ENCODE assay signal across 1 cellular context in the genomic region with DNA sequence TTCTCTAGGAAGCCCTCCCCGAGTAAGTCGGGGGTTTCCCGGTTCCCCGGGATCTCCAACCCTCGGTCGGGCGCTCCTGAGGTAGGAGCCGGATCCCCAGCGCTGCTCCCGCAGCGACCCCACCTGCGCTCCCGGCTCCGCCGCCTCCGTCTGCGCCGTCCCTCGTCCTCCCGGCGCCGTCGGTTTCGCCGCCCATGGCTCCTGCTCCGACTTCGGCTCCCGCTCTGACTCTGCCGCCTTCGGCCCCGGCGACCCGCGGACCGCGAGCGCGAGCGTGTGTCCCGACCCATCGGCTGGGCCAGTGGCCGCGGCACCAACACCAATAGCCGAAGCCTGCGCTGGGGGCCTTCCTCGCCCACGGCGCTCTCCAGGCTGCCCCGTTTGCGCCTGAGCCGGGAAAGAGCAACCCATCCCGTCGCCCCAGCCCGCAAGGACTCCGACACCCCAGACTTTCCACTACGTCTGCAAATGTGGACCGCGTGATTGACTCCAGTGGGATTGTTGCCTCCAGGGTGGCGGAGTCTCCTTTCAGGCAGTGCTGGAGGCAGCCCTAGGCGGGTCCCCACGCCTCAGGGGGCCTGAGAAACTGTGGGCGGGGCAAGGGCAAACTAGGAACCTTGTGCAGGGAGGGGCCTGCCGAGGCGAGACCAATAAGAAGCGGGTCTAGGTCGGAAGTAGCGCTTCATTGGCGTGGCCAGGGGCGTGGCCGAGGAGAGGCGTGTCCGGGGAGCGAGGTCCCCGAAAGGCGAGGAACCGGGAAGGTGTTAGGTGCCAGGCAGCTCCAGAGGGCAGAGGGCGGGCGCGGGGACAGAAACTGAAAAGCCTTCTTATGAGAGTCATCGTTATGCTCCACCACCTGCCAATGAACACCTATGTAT.
TF ChIP-seq lines count a peak whose summit lies in the region.

Gene CACTIN, minus strand, starts transcription at position 318 of the 878 bp plus-strand sequence. Its CDS starts 28 bp downstream, at position 290.

TF ChIP-seq in HepG2, 621 proteins besides CTCF, POLR2A, EP300 and RAD21 (continued from another document and continues in another):
- TF ChIP-seq NFYB (CRISPR knock-in tag; IDR thresholded peaks at IDR 0.05) (peak; percentile 84), YY1 (IDR thresholded peaks at IDR 0.05; ENCODE audit: insufficient read depth, insufficient replicate concordance, low read depth, low read length) (peak; percentile 48), THAP9 (CRISPR knock-in tag; IDR thresholded peaks at IDR 0.05; ENCODE audit: borderline replicate concordance) (peak; percentile 93; the same call in 1 of the 2 replicates), ZNF614 (CRISPR knock-in tag; IDR thresholded peaks at IDR 0.05; ENCODE audit: borderline replicate concordance) (peak; percentile 76; the same call in 1 of the 2 replicates), SMC3 (IDR thresholded peaks at IDR 0.05; ENCODE audit: low read length) (no peak), HNRNPLL (IDR thresholded peaks at IDR 0.05; ENCODE audit: low read depth, low read length, poor library complexity, severe bottlenecking) (peak; percentile 78), ZNF776 (CRISPR knock-in tag; IDR thresholded peaks at IDR 0.05) (peak; percentile 23; the same call in 1 of the 2 replicates), ZNF17 (CRISPR knock-in tag; IDR thresholded peaks at IDR 0.05) (no peak; the same call in 1 of the 2 replicates), NCOR1 (IDR thresholded peaks at IDR 0.05; ENCODE audit: borderline replicate concordance, low read length) (no peak; the same call in 1 of the 2 replicates), GLI4 (CRISPR knock-in tag; IDR thresholded peaks at IDR 0.05; ENCODE audit: borderline replicate concordance) (no peak), ZBTB20 (CRISPR knock-in tag; IDR thresholded peaks at IDR 0.05; ENCODE audit: borderline replicate concordance, low read depth) (no peak), NFE2L1 (CRISPR knock-in tag; IDR thresholded peaks at IDR 0.05; ENCODE audit: borderline replicate concordance) (0 out of 2 replicates have a peak, but pooled peaks have one; percentile 32), KAT7 (CRISPR knock-in tag; IDR thresholded peaks at IDR 0.05; ENCODE audit: borderline replicate concordance) (peak; percentile 69; the same call in 1 of the 2 replicates), ZEB1 (IDR thresholded peaks at IDR 0.05; ENCODE audit: insufficient replicate concordance, low read depth) (no peak), HES4 (CRISPR knock-in tag; IDR thresholded peaks at IDR 0.05; ENCODE audit: borderline replicate concordance) (peak; percentile 88), MIER3 (CRISPR knock-in tag; IDR thresholded peaks at IDR 0.05; ENCODE audit: borderline replicate concordance) (peak; percentile 59; the same call in 1 of the 2 replicates), SMARCC2 (IDR thresholded peaks at IDR 0.05) (no peak), ZNF766 (CRISPR knock-in tag; IDR thresholded peaks at IDR 0.05; ENCODE audit: borderline replicate concordance) (0 out of 2 replicates have a peak, but pooled peaks have one; percentile 62), ZNF570 (CRISPR knock-in tag; IDR thresholded peaks at IDR 0.05; ENCODE audit: borderline replicate concordance) (no peak), RFX3 (CRISPR knock-in tag; IDR thresholded peaks at IDR 0.05) (no peak), HNRNPUL1 (IDR thresholded peaks at IDR 0.05; ENCODE audit: low read depth, low read length) (no peak), RFXAP (CRISPR knock-in tag; IDR thresholded peaks at IDR 0.05; ENCODE audit: borderline replicate concordance) (peak; percentile 80; the same call in 1 of the 2 replicates), ZNF777 (CRISPR knock-in tag; IDR thresholded peaks at IDR 0.05) (no peak), ZNF83 (CRISPR knock-in tag; IDR thresholded peaks at IDR 0.05; ENCODE audit: borderline replicate concordance) (no peak), TAF1 (CRISPR knock-in tag; IDR thresholded peaks at IDR 0.05) (peak; percentile 84; the same call in 1 of the 2 replicates), NR2F6 (IDR thresholded peaks at IDR 0.05) (no peak), NR2F6 (CRISPR knock-in tag; IDR thresholded peaks at IDR 0.05) (no peak), ZNF296 (CRISPR knock-in tag; conservative IDR thresholded peaks at IDR 0.05) (no peak), ZNF33A (CRISPR knock-in tag; IDR thresholded peaks at IDR 0.05; ENCODE audit: borderline replicate concordance) (no peak), DMTF1 (CRISPR knock-in tag; IDR thresholded peaks at IDR 0.05) (no peak), KLF11 (CRISPR knock-in tag; IDR thresholded peaks at IDR 0.05) (no peak), MLX (CRISPR knock-in tag; IDR thresholded peaks at IDR 0.05) (no peak; the same call in 1 of the 2 replicates), POGK (CRISPR knock-in tag; conservative IDR thresholded peaks at IDR 0.05) (peak; percentile 79), FLYWCH1 (CRISPR knock-in tag; IDR thresholded peaks at IDR 0.05) (no peak), ZNF256 (CRISPR knock-in tag; conservative IDR thresholded peaks at IDR 0.05) (no peak), MTA3 (CRISPR knock-in tag; IDR thresholded peaks at IDR 0.05) (no peak), ZNF335 (CRISPR knock-in tag; IDR thresholded peaks at IDR 0.05) (peak; percentile 99), AFF4 (CRISPR knock-in tag; IDR thresholded peaks at IDR 0.05) (no peak)
- TF ChIP-seq, protein P1, sequence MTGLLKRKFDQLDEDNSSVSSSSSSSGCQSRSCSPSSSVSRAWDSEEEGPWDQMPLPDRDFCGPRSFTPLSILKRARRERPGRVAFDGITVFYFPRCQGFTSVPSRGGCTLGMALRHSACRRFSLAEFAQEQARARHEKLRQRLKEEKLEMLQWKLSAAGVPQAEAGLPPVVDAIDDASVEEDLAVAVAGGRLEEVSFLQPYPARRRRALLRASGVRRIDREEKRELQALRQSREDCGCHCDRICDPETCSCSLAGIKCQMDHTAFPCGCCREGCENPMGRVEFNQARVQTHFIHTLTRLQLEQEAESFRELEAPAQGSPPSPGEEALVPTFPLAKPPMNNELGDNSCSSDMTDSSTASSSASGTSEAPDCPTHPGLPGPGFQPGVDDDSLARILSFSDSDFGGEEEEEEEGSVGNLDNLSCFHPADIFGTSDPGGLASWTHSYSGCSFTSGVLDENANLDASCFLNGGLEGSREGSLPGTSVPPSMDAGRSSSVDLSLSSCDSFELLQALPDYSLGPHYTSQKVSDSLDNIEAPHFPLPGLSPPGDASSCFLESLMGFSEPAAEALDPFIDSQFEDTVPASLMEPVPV (CRISPR knock-in tag; IDR thresholded peaks at IDR 0.05) = peak; percentile 88; the same call in 1 of the 2 replicates
- TF ChIP-seq, protein P2, sequence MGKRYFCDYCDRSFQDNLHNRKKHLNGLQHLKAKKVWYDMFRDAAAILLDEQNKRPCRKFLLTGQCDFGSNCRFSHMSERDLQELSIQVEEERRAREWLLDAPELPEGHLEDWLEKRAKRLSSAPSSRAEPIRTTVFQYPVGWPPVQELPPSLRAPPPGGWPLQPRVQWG (CRISPR knock-in tag; IDR thresholded peaks at IDR 0.05; ENCODE audit: borderline replicate concordance, low read depth) = no peak
- TF ChIP-seq, protein P3, sequence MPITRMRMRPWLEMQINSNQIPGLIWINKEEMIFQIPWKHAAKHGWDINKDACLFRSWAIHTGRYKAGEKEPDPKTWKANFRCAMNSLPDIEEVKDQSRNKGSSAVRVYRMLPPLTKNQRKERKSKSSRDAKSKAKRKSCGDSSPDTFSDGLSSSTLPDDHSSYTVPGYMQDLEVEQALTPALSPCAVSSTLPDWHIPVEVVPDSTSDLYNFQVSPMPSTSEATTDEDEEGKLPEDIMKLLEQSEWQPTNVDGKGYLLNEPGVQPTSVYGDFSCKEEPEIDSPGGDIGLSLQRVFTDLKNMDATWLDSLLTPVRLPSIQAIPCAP (CRISPR knock-in tag; IDR thresholded peaks at IDR 0.05; ENCODE audit: low read depth) = no peak
- TF ChIP-seq, protein P4, sequence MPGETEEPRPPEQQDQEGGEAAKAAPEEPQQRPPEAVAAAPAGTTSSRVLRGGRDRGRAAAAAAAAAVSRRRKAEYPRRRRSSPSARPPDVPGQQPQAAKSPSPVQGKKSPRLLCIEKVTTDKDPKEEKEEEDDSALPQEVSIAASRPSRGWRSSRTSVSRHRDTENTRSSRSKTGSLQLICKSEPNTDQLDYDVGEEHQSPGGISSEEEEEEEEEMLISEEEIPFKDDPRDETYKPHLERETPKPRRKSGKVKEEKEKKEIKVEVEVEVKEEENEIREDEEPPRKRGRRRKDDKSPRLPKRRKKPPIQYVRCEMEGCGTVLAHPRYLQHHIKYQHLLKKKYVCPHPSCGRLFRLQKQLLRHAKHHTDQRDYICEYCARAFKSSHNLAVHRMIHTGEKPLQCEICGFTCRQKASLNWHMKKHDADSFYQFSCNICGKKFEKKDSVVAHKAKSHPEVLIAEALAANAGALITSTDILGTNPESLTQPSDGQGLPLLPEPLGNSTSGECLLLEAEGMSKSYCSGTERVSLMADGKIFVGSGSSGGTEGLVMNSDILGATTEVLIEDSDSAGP (CRISPR knock-in tag; IDR thresholded peaks at IDR 0.05; ENCODE audit: borderline replicate concordance) = peak; percentile 95
